ENCODE assay signal across 8 cellular contexts in the genomic region with DNA sequence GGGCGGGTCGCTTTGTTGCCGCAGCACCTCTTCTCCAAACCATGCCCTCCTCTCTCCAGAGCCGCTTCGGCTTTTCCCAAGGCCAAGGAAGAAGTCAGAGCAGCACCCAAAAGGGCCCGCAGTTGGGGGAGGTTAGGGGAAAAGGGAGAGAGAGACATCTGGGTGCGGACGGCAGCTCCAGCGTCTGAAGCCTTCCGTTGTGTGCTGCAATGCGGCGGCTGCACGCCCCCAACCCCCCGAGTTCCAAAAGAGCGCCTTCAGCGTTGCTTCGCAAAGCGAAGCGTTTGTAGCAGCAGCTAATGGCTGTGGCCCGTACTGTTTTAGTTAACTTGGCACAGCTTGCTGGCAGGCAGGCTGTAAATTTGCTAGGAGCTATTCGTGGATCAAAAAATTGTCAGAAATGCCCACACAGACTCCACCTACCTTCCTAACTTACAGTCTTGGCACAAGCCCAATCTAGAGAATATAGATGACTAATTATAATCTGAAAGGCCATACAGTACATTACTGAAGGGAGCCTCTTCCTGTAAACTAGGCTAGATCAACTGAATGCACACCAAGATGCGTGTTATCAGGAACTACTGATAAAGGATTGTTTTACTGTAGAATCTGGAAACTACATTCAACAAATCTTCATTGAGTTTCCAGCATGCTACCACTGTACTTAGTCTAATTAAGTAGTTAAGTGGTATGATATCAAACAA. TPM values are rescaled to one million over a fixed set of nuclear protein-coding genes. Genes with fewer than 3 reads are reported as not detected.
DNase-seq lines count a peak whose midpoint lies in the region; ATAC-seq and TF ChIP-seq lines count a peak whose summit lies in the region.

No MANE protein-coding gene starts in this region.

- DNase-seq in AG10803 (ENCODE audit: low read depth) (peak; percentile 37), M059J (ENCODE audit: low read depth) (peak; percentile 53), T-helper 2 cell (peak in 4 of 5 experiments; percentile 17 to 83 (median 20)), astrocyte of the hippocampus (ENCODE audit: low read depth, low spot score) (peak; percentile 69), hypothalamus (lab: John Stamatoyannopoulos, UW) (peak in 39 of 51 donors; percentile 26 to 90 (median 51)), renal cortical epithelial cell (ENCODE audit: low read depth) (peak; percentile 36)

- peak overlapping the region; percentile 69 for H3K4me3 ChIP-seq in AG10803 (ENCODE audit: low read length)

- TF ChIP-seq CTCF in AG10803 (conservative IDR thresholded peaks at IDR 0.05; ENCODE audit: low read length), result no peak

- ATAC-seq in GM19395 (IDR thresholded peaks at IDR 0.05; ENCODE audit: unreplicated experiment) (peak; percentile 28), GM21381 (IDR thresholded peaks at IDR 0.05; ENCODE audit: unreplicated experiment) (no peak)

RNA-seq across cellular contexts. Expression of a gene that starts 1.1 kb away (rescaled TPM):
- 32.6 and 46.6 TPM in 2 replicates for total RNA-seq in M059J (2014; rRNA removed; shearing (Covaris generic))
- total RNA-seq in renal cortical epithelial cell, result 52.5 and 76.1 TPM in 2 replicates
